1 cellular context compared by ENCODE assay signal in the genomic region with DNA sequence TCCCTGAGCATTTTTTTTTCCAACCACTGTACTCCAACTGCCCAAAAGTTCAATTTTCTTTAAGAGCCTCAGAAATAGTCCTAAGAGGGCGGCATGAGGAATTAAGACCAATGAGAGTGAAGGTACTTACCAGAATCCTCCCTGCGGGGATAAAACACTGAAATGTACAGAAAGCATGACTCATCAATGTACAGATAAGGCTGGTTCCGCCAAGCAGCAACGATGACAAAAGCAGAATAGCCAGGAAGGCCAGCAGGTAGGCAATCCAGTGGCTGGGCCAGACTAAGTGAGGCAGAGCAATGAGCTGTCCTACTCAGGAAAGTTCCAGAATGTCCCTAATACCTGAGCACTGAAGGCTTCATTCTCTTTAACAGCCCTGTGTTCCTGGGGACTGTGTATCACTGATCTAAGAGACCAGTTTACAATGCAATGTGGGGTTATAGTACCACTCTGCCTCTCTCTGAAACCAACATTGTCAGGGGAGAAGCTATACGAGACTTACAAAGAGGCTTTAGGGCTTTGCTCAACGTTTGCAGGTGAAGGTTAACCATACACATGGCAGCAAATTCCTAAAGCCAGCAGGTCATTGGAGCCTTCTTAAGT.
TF ChIP-seq lines count a peak whose summit lies in the region.

No MANE protein-coding gene starts in this region.

TF ChIP-seq in K562, 482 proteins besides CTCF, POLR2A, EP300 and RAD21 (continued from another document):
- no peak for TF ChIP-seq DDX20 (tag; IDR thresholded peaks at IDR 0.05; ENCODE audit: low read depth)
- no peak for TF ChIP-seq ZNF407 (IDR thresholded peaks at IDR 0.05; ENCODE audit: low read depth)
- TF ChIP-seq MAFG (tag; conservative IDR thresholded peaks at IDR 0.05), result peak; percentile 96
- TF ChIP-seq SMARCC2 (IDR thresholded peaks at IDR 0.05; ENCODE audit: low read depth), result peak; percentile 71; the same call in 1 of the 2 replicates
- peak in 1 of 2 experiments; percentile 54; a peak in 1 of 4 replicates for TF ChIP-seq SRF (CRISPR knock-in tag; IDR thresholded peaks at IDR 0.05)
- TF ChIP-seq ZNF41 (CRISPR knock-in tag; conservative IDR thresholded peaks at IDR 0.05), result no peak
- TF ChIP-seq ZKSCAN3 (CRISPR knock-in tag; IDR thresholded peaks at IDR 0.05), result no peak
- peak; percentile 89 for TF ChIP-seq MAFF (IDR thresholded peaks at IDR 0.05; ENCODE audit: low read length)
- peak; percentile 84 for TF ChIP-seq SMARCE1 (IDR thresholded peaks at IDR 0.05)
- TF ChIP-seq CREM (IDR thresholded peaks at IDR 0.05; ENCODE audit: low read depth), result 0 out of 2 replicates have a peak, but pooled peaks have one; percentile 24
- TF ChIP-seq ZEB2 (IDR thresholded peaks at IDR 0.05), result peak; percentile 48; the same call in 1 of the 2 replicates
- TF ChIP-seq MBD2 (IDR thresholded peaks at IDR 0.05; ENCODE audit: borderline replicate concordance, low read depth), result no peak
- TF ChIP-seq UBTF (IDR thresholded peaks at IDR 0.05; ENCODE audit: borderline replicate concordance in 1 of 2, low read depth in 2 of 2, low read length in 2 of 2), result no peak
- no peak for TF ChIP-seq WHSC1 (IDR thresholded peaks at IDR 0.05; ENCODE audit: low read length)
- TF ChIP-seq ZFP91 (CRISPR knock-in tag; IDR thresholded peaks at IDR 0.05), result no peak
- TF ChIP-seq C11orf30 (IDR thresholded peaks at IDR 0.05; ENCODE audit: low read depth), result peak; percentile 94
- no peak for TF ChIP-seq ZNF134 (CRISPR knock-in tag; conservative IDR thresholded peaks at IDR 0.05)
- peak; percentile 68 for TF ChIP-seq ATF7 (IDR thresholded peaks at IDR 0.05)
- no peak for TF ChIP-seq ATF1 (CRISPR knock-in tag; IDR thresholded peaks at IDR 0.05)
- TF ChIP-seq ATF1 (tag; IDR thresholded peaks at IDR 0.05), result peak; percentile 31; the same call in 1 of the 2 replicates
- TF ChIP-seq PRDM10 (IDR thresholded peaks at IDR 0.05; ENCODE audit: partially characterized antibody), result peak; percentile 33
- TF ChIP-seq NFE2L1 (tag; IDR thresholded peaks at IDR 0.05; ENCODE audit: borderline replicate concordance, low read depth), result peak; percentile 74
- TF ChIP-seq, protein P1, sequence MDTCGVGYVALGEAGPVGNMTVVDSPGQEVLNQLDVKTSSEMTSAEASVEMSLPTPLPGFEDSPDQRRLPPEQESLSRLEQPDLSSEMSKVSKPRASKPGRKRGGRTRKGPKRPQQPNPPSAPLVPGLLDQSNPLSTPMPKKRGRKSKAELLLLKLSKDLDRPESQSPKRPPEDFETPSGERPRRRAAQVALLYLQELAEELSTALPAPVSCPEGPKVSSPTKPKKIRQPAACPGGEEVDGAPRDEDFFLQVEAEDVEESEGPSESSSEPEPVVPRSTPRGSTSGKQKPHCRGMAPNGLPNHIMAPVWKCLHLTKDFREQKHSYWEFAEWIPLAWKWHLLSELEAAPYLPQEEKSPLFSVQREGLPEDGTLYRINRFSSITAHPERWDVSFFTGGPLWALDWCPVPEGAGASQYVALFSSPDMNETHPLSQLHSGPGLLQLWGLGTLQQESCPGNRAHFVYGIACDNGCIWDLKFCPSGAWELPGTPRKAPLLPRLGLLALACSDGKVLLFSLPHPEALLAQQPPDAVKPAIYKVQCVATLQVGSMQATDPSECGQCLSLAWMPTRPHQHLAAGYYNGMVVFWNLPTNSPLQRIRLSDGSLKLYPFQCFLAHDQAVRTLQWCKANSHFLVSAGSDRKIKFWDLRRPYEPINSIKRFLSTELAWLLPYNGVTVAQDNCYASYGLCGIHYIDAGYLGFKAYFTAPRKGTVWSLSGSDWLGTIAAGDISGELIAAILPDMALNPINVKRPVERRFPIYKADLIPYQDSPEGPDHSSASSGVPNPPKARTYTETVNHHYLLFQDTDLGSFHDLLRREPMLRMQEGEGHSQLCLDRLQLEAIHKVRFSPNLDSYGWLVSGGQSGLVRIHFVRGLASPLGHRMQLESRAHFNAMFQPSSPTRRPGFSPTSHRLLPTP (IDR thresholded peaks at IDR 0.05; ENCODE audit: borderline replicate concordance, extremely low read depth, insufficient read length), result no peak
- TF ChIP-seq STAT5B (CRISPR knock-in tag; IDR thresholded peaks at IDR 0.05), result no peak
- peak; percentile 98 for TF ChIP-seq ATF3 (IDR thresholded peaks at IDR 0.05)
- peak; percentile 65; the same call in 1 of the 2 replicates for TF ChIP-seq ATF3 (CRISPR knock-in tag; conservative IDR thresholded peaks at IDR 0.05)
- TF ChIP-seq SRSF1 (IDR thresholded peaks at IDR 0.05; ENCODE audit: low read depth, low read length), result no peak
- no peak for TF ChIP-seq KHSRP (IDR thresholded peaks at IDR 0.05)
- TF ChIP-seq XRCC5 (IDR thresholded peaks at IDR 0.05; ENCODE audit: low read depth, low read length), result no peak
- peak; percentile 22 for TF ChIP-seq NEUROD1 (IDR thresholded peaks at IDR 0.05; ENCODE audit: borderline replicate concordance, low read depth, low read length, partially characterized antibody)
- TF ChIP-seq SMARCA4 (IDR thresholded peaks at IDR 0.05), result peak; percentile 91
- peak; percentile 63; the same call in 1 of the 2 replicates for TF ChIP-seq CTBP1 (IDR thresholded peaks at IDR 0.05; ENCODE audit: borderline replicate concordance)
- TF ChIP-seq BRD4 (IDR thresholded peaks at IDR 0.05), result no peak
- TF ChIP-seq ZZZ3 (IDR thresholded peaks at IDR 0.05), result no peak
- no peak for TF ChIP-seq ZNF561 (CRISPR knock-in tag; conservative IDR thresholded peaks at IDR 0.05)
- peak in 1 of 2 experiments; percentile 78; a peak in 1 of 4 replicates for TF ChIP-seq RCOR1 (IDR thresholded peaks at IDR 0.05; ENCODE audit: borderline replicate concordance in 1 of 2, low read depth in 2 of 2, low read length in 2 of 2)
- TF ChIP-seq TSC22D4 (tag; IDR thresholded peaks at IDR 0.05), result no peak
- no peak for TF ChIP-seq ZNF707 (CRISPR knock-in tag; conservative IDR thresholded peaks at IDR 0.05)
- TF ChIP-seq COPS2 (conservative IDR thresholded peaks at IDR 0.05), result no peak
- 0 out of 2 replicates have a peak, but pooled peaks have one; percentile 18 for TF ChIP-seq HDGF (IDR thresholded peaks at IDR 0.05)
